Comparison of ENCODE assay signal across 22 cellular contexts in the genomic region with DNA sequence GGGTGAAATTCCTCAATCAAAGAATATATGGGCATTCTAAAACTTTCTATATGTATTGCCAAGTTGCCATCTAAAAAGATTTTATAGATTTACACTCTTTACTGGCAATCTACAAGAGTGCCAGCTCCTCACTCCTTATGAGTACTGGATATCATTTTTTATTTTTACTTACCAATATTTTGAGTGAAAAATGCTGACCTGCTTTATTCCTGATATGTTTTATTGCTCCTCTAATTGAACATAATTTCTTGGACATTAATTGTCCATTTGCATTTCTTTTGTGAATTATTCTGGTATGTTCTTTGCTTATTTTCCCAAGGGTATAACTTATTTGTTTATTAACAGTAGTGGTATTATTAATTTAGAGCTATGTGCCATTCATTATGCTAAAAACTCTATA.
"Had no signal": no experiment of that assay in that cellular context is flagged by ENCODE, and none has a peak within 500 bp of the region (broad histone marks: within the 10 kb centered on the region; RNA-seq: fewer than 3 reads in every experiment).

No MANE protein-coding gene starts in this region.

- H3K79me2 ChIP-seq: hepatocyte had no signal

- H3K4me2 ChIP-seq: hepatocyte had no signal

- FAIRE-seq: colon, endothelial cell of umbilical vein, frontal cortex, islet of Langerhans, keratinocyte had no signal

- H3K27ac ChIP-seq: coronary artery, dorsolateral prefrontal cortex, esophagus muscularis mucosa, foreskin keratinocyte, gastroesophageal sphincter, heart left ventricle, hepatocyte, left lung, lower lobe of right lung had no signal

- H3K27me3 ChIP-seq: esophagus muscularis mucosa, foreskin keratinocyte, gastroesophageal sphincter, heart left ventricle, hepatocyte, left lung had no signal

- H3K36me3 ChIP-seq: esophagus muscularis mucosa, gastroesophageal sphincter, heart left ventricle, left lung, lower lobe of right lung had no signal

- DNase-seq: dermis blood vessel endothelial cell; dorsolateral prefrontal cortex; effector CD4-positive, alpha-beta T cell; effector memory CD4-positive, alpha-beta T cell; heart left ventricle; left cardiac atrium; left lung; left ventricle myocardium superior; lower lobe of right lung; mesenchymal stem cell; mucosa of descending colon; naive B cell had no signal

- H3K4me1 ChIP-seq: esophagus muscularis mucosa, gastroesophageal sphincter, left lung, lower lobe of right lung had no signal

- H3K9me3 ChIP-seq: esophagus muscularis mucosa, gastroesophageal sphincter, heart left ventricle, left lung, lower lobe of right lung, mucosa of descending colon had no signal

- ATAC-seq: gastroesophageal sphincter, heart left ventricle, left lung, left ventricle myocardium superior, lower lobe of right lung, mucosa of descending colon had no signal

- H3K4me3 ChIP-seq: coronary artery, dorsolateral prefrontal cortex, esophagus muscularis mucosa, gastroesophageal sphincter, heart left ventricle, hepatocyte, left lung, lower lobe of right lung, mucosa of descending colon had no signal

- H2AFZ ChIP-seq: hepatocyte had no signal
